12 cellular contexts compared by ENCODE assay signal in genomic region chr17:17911003-17911613, GRCh38.
DNase-seq lines count a peak whose midpoint lies in the region; ATAC-seq and TF ChIP-seq lines count a peak whose summit lies in the region.
"Had no signal": no experiment of that assay in that cellular context is flagged by ENCODE, and none has a peak within 500 bp of the region (broad histone marks: within the 10 kb centered on the region; RNA-seq: fewer than 3 reads in every experiment).

No MANE protein-coding gene starts in this region.

- no peaks in the 10 kb centered on the region for H3K36me3 ChIP-seq in neural progenitor cell
- H3K36me3 ChIP-seq in urinary bladder (ENCODE audit: insufficient read depth) = no peaks in the 10 kb centered on the region
- H3K36me3 ChIP-seq: MG63 had no signal

- peak overlapping the region; percentile 42 for H3K27ac Mint-ChIP-seq in activated CD8-positive, alpha-beta T cell treated with anti-CD3 and anti-CD28 coated beads, Interleukin-2, amount 10 ng/mL, durations not matched to agents 7 days and 5 days
- no peak overlapping the region for H3K27ac Mint-ChIP-seq in activated CD8-positive, alpha-beta T cell treated with anti-CD3 and anti-CD28 coated beads for 36 hours
- peak overlapping the region; percentile 98 for H3K27ac Mint-ChIP-seq in neural progenitor cell

- H3K9me3 ChIP-seq in neural progenitor cell (ENCODE audit: low read depth) = no peaks in the 10 kb centered on the region
- H3K9me3 ChIP-seq: MG63 had no signal

- WGBS in urinary bladder = 77% methylated on average over 10 of the region's 10 CpGs

- no peak overlapping the region for H2AFZ ChIP-seq in neural progenitor cell (replicated peaks)

- no peaks in the 10 kb centered on the region for H3K27me3 ChIP-seq in neural progenitor cell
- H3K27me3 ChIP-seq: MG63 had no signal

- no peak overlapping the region for H3K9ac ChIP-seq in neural progenitor cell

- H3K4me3 ChIP-seq in neural progenitor cell (no peak overlapping the region), urinary bladder (ENCODE audit: low read depth, low read length) (no peak overlapping the region)
- H3K4me3 ChIP-seq: MG63 had no signal

- H3K27me3 Mint-ChIP-seq in activated CD8-positive, alpha-beta T cell treated with anti-CD3 and anti-CD28 coated beads, Interleukin-2, amount 10 ng/mL, durations not matched to agents 7 days and 5 days (ENCODE audit: low read depth) = no peaks in the 10 kb centered on the region
- H3K27me3 Mint-ChIP-seq in activated CD8-positive, alpha-beta T cell treated with anti-CD3 and anti-CD28 coated beads for 36 hours = no peaks in the 10 kb centered on the region
- H3K27me3 Mint-ChIP-seq in neural progenitor cell (ENCODE audit: insufficient read depth, low read depth) = peaks cover 2% of the 10 kb centered on the region

- CTCF ChIA-PET in activated CD8-positive, alpha-beta T cell treated with anti-CD3 and anti-CD28 coated beads, Interleukin-2, amount 10 ng/mL, durations not matched to agents 7 days and 5 days (lab: Charles Lee) = no interaction called here
- CTCF ChIA-PET in activated CD8-positive, alpha-beta T cell treated with anti-CD3 and anti-CD28 coated beads for 36 hours (lab: Charles Lee) = no interaction called here

- DNase-seq in activated CD8-positive, alpha-beta T cell treated with anti-CD3 and anti-CD28 coated beads, Interleukin-2, amount 10 ng/mL, durations not matched to agents 7 days and 5 days = no peak
- DNase-seq in activated CD8-positive, alpha-beta T cell treated with anti-CD3 and anti-CD28 coated beads for 36 hours = no peak
- DNase-seq in left cardiac atrium (no peak), neural progenitor cell (ENCODE audit: low spot score) (peak; percentile 29), COLO668 (lab: John Stamatoyannopoulos, UW; ENCODE audit: unreplicated experiment) (no peak), RKO (ENCODE audit: low spot score) (no peak)
- no peak for DNase-seq in stimulated activated CD4-positive, alpha-beta T cell treated with anti-CD3 and anti-CD28 coated beads, Interleukin-1b, Interleukin-23, amount 100 ng/mL, for 48 hours
- DNase-seq: activated gamma-delta T cell, kidney, MG63, NCI-H226 had no signal

- H3K4me1 Mint-ChIP-seq in activated CD8-positive, alpha-beta T cell treated with anti-CD3 and anti-CD28 coated beads, Interleukin-2, amount 10 ng/mL, durations not matched to agents 7 days and 5 days (ENCODE audit: low read depth) = peaks cover 12% of the 10 kb centered on the region
- H3K4me1 Mint-ChIP-seq in activated CD8-positive, alpha-beta T cell treated with anti-CD3 and anti-CD28 coated beads for 36 hours (ENCODE audit: low read depth) = peaks cover 8% of the 10 kb centered on the region
- peaks cover 35% of the 10 kb centered on the region for H3K4me1 Mint-ChIP-seq in neural progenitor cell

- peak overlapping the region; percentile 27 for H3K4me2 ChIP-seq in neural progenitor cell

- intact Hi-C loops in activated CD8-positive, alpha-beta T cell treated with anti-CD3 and anti-CD28 coated beads for 36 hours (cut with micrococcal nuclease) = no loop called here
- intact Hi-C loops in left cardiac atrium (cut with DNase I) = loop anchor here in 1 of 2 donors (10.0 kb wide), 1 partner anchor 46 kb away; no protein-coding TSS in a partner anchor

- H3K79me2 ChIP-seq in neural progenitor cell (ENCODE audit: low read depth) = no peaks in the 10 kb centered on the region

- H3K4me1 ChIP-seq in neural progenitor cell = peaks cover 35% of the 10 kb centered on the region
- H3K4me1 ChIP-seq in urinary bladder (ENCODE audit: insufficient read depth) = no peaks in the 10 kb centered on the region

- no peak for TF ChIP-seq CTCF in activated CD8-positive, alpha-beta T cell treated with anti-CD3 and anti-CD28 coated beads for 36 hours (IDR thresholded peaks at IDR 0.05)
- no peak for TF ChIP-seq CTCF in neural progenitor cell (IDR thresholded peaks at IDR 0.05)

- POLR2A ChIA-PET in activated CD8-positive, alpha-beta T cell treated with anti-CD3 and anti-CD28 coated beads, Interleukin-2, amount 10 ng/mL, durations not matched to agents 7 days and 5 days (lab: Charles Lee) = no interaction called here
- POLR2A ChIA-PET in activated CD8-positive, alpha-beta T cell treated with anti-CD3 and anti-CD28 coated beads for 36 hours (lab: Charles Lee) = no interaction called here

- peaks cover 6% of the 10 kb centered on the region for H3K36me3 Mint-ChIP-seq in activated CD8-positive, alpha-beta T cell treated with anti-CD3 and anti-CD28 coated beads, Interleukin-2, amount 10 ng/mL, durations not matched to agents 7 days and 5 days (ENCODE audit: low read depth)
- peaks cover 4% of the 10 kb centered on the region for H3K36me3 Mint-ChIP-seq in activated CD8-positive, alpha-beta T cell treated with anti-CD3 and anti-CD28 coated beads for 36 hours (ENCODE audit: low read depth)
- peaks cover 6% of the 10 kb centered on the region for H3K36me3 Mint-ChIP-seq in neural progenitor cell

- H4K20me1 ChIP-seq in neural progenitor cell (ENCODE audit: low read depth) = no peaks in the 10 kb centered on the region

- H3F3A ChIP-seq in neural progenitor cell (ENCODE audit: low read depth) = no peaks in the 10 kb centered on the region

- no peaks in the 10 kb centered on the region for H3K9me3 Mint-ChIP-seq in activated CD8-positive, alpha-beta T cell treated with anti-CD3 and anti-CD28 coated beads, Interleukin-2, amount 10 ng/mL, durations not matched to agents 7 days and 5 days (ENCODE audit: insufficient read depth)
- H3K9me3 Mint-ChIP-seq in activated CD8-positive, alpha-beta T cell treated with anti-CD3 and anti-CD28 coated beads for 36 hours = no peaks in the 10 kb centered on the region
- peaks cover 5% of the 10 kb centered on the region for H3K9me3 Mint-ChIP-seq in neural progenitor cell

- no peak overlapping the region for H3K4me3 Mint-ChIP-seq in activated CD8-positive, alpha-beta T cell treated with anti-CD3 and anti-CD28 coated beads, Interleukin-2, amount 10 ng/mL, durations not matched to agents 7 days and 5 days
- no peak overlapping the region for H3K4me3 Mint-ChIP-seq in activated CD8-positive, alpha-beta T cell treated with anti-CD3 and anti-CD28 coated beads for 36 hours
- H3K4me3 Mint-ChIP-seq in neural progenitor cell = peak overlapping the region; percentile 52

- H3K27ac ChIP-seq in neural progenitor cell = no peak overlapping the region
- peak overlapping the region; percentile 44 for H3K27ac ChIP-seq in urinary bladder (ENCODE audit: low read depth)

- no peak for ATAC-seq in activated CD8-positive, alpha-beta T cell treated with anti-CD3 and anti-CD28 coated beads, Interleukin-2, amount 10 ng/mL, durations not matched to agents 7 days and 5 days
- ATAC-seq in activated CD8-positive, alpha-beta T cell treated with anti-CD3 and anti-CD28 coated beads for 36 hours = no peak
- ATAC-seq in left cardiac atrium = peak; percentile 57 to 73

Comparison
In these comparisons a context has a peak if more than half of its experiments do, and no peak if none do; other contexts are left out.
1. ATAC-seq: peak in left cardiac atrium (2 of 2); none in activated CD8-positive, alpha-beta T cell treated with anti-CD3 and anti-CD28 coated beads, Interleukin-2, amount 10 ng/mL, durations not matched to agents 7 days and 5 days (single experiment) and activated CD8-positive, alpha-beta T cell treated with anti-CD3 and anti-CD28 coated beads for 36 hours (single experiment).